In the genomic region with DNA sequence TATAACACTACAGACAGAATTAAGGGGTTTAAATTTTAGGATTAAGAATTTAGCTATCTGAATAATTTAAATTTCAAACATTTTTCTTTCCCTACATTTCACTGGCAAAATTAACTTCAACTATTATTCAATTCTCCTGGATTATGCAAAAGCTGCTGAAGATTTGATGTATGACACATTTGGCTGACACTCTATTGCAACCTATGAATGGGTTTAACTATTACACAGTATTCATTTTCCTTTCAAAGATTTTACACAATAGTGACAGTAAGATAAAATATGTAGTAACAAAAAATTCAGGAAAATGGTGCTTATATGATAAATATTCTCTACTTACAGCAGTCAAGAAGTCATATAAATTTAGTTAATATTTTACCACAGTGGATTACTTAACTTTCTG, we compare ENCODE assay signal across 27 cellular contexts.
DNase-seq lines count a peak whose midpoint lies in the region; ATAC-seq and TF ChIP-seq lines count a peak whose summit lies in the region.
"Had no signal": no experiment of that assay in that cellular context is flagged by ENCODE, and none has a peak within 500 bp of the region (broad histone marks: within the 10 kb centered on the region; RNA-seq: fewer than 3 reads in every experiment).

No MANE protein-coding gene starts in this region.

- H3K9me3 ChIP-seq in T-helper 17 cell (ENCODE audit: control insufficient read depth, low read length, poor library complexity, severe bottlenecking), result no peaks in the 10 kb centered on the region
- H3K9me3 ChIP-seq in naive thymus-derived CD4-positive, alpha-beta T cell (ENCODE audit: control insufficient read depth in 2 of 3, low read length in 3 of 3), result no peaks in the 10 kb centered on the region
- H3K9me3 ChIP-seq: BLaER1, right lobe of liver, tibial nerve had no signal

- CTCF ChIA-PET in naive thymus-derived CD4-positive, alpha-beta T cell (lab: Charles Lee), result no interaction called here
- CTCF ChIA-PET in Calu3 (lab: Charles Lee), result no interaction called here

- H3K27ac ChIP-seq in naive thymus-derived CD4-positive, alpha-beta T cell (ENCODE audit: low read depth, low read length), result peak overlapping the region; percentile 23
- H3K27ac ChIP-seq: BLaER1, neural progenitor cell, right lobe of liver, tibial nerve, VCaP had no signal

- H3K27me3 ChIP-seq in naive thymus-derived CD4-positive, alpha-beta T cell (ENCODE audit: control insufficient read depth in 2 of 2, insufficient read depth in 2 of 2, low read length in 2 of 2), result no peaks in the 10 kb centered on the region
- H3K27me3 ChIP-seq: BLaER1, neural progenitor cell, right lobe of liver, tibial nerve had no signal

- peaks cover 71% of the 10 kb centered on the region for H3K4me1 Mint-ChIP-seq in activated naive CD8-positive, alpha-beta T cell (ENCODE audit: low read depth)
- peaks cover 57% of the 10 kb centered on the region for H3K4me1 Mint-ChIP-seq in activated naive CD8-positive, alpha-beta T cell treated with anti-CD3 and anti-CD28 coated beads, Interleukin-2, amount 50 U/mL, for 24 hours
- H3K4me1 Mint-ChIP-seq in T-helper 17 cell (peaks cover 46% of the 10 kb centered on the region), Calu3 (ENCODE audit: low read depth, unreplicated experiment) (peaks cover 17% of the 10 kb centered on the region)
- H3K4me1 Mint-ChIP-seq in naive thymus-derived CD4-positive, alpha-beta T cell, result peaks cover 29 to 72% (median 63%) of the 10 kb centered on the region in 7 donors

- ATAC-seq in activated naive CD8-positive, alpha-beta T cell treated with anti-CD3 and anti-CD28 coated beads, Interleukin-2, amount 50 U/mL, for 24 hours, result no peak
- no peak for ATAC-seq in T-helper 17 cell
- ATAC-seq in naive thymus-derived CD4-positive, alpha-beta T cell, result no peak
- ATAC-seq: activated CD8-positive, alpha-beta memory T cell treated with anti-CD3 and anti-CD28 coated beads, Interleukin-2, amount 10 ng/mL, durations not matched to agents 7 days and 5 days; activated T-cell treated with anti-CD3 and anti-CD28 coated beads, Interleukin-2, amount 50 U/mL, for 72 hours; left colon; right lobe of liver had no signal

- H3K4me3 Mint-ChIP-seq in activated naive CD8-positive, alpha-beta T cell, result no peak overlapping the region
- no peak overlapping the region for H3K4me3 Mint-ChIP-seq in activated naive CD8-positive, alpha-beta T cell treated with anti-CD3 and anti-CD28 coated beads, Interleukin-2, amount 50 U/mL, for 24 hours
- H3K4me3 Mint-ChIP-seq in T-helper 17 cell (no peak overlapping the region), Calu3 (ENCODE audit: low read depth, unreplicated experiment) (no peak overlapping the region)
- H3K4me3 Mint-ChIP-seq in naive thymus-derived CD4-positive, alpha-beta T cell, result no peak overlapping the region
- H3K4me3 Mint-ChIP-seq: activated CD8-positive, alpha-beta memory T cell treated with anti-CD3 and anti-CD28 coated beads, Interleukin-2, amount 10 ng/mL, durations not matched to agents 7 days and 5 days; activated naive CD4-positive, alpha-beta T cell treated with anti-CD3 and anti-CD28 coated beads, Interleukin-2, amount 10 ng/mL, durations not matched to agents 7 days and 5 days; activated T-cell treated with anti-CD3 and anti-CD28 coated beads, Interleukin-2, amount 50 U/mL, for 72 hours; neural progenitor cell; T-helper 2 cell treated with Interferon-gamma antibody and Interleukin-4, amounts not matched to agents 5 μg/mL and 100 μg/mL, for 36 hours had no signal

- no peaks in the 10 kb centered on the region for H3K9me3 Mint-ChIP-seq in activated naive CD8-positive, alpha-beta T cell (ENCODE audit: low read depth)
- H3K9me3 Mint-ChIP-seq in activated naive CD8-positive, alpha-beta T cell treated with anti-CD3 and anti-CD28 coated beads, Interleukin-2, amount 50 U/mL, for 24 hours, result no peaks in the 10 kb centered on the region
- H3K9me3 Mint-ChIP-seq in naive thymus-derived CD4-positive, alpha-beta T cell, result peaks cover 0 to 1% (median 0%) of the 10 kb centered on the region in 11 donors
- no peaks in the 10 kb centered on the region for H3K9me3 Mint-ChIP-seq in Calu3 (ENCODE audit: low read depth, unreplicated experiment)
- H3K9me3 Mint-ChIP-seq: activated naive CD4-positive, alpha-beta T cell treated with anti-CD3 and anti-CD28 coated beads, Interleukin-2, amount 10 ng/mL, durations not matched to agents 7 days and 5 days; activated T-cell treated with anti-CD3 and anti-CD28 coated beads, Interleukin-2, amount 50 U/mL, for 72 hours; neural progenitor cell; T-helper 2 cell treated with Interferon-gamma antibody and Interleukin-4, amounts not matched to agents 5 μg/mL and 100 μg/mL, for 36 hours had no signal

- H3K27ac Mint-ChIP-seq in activated naive CD8-positive, alpha-beta T cell, result peak overlapping the region; percentile 61
- no peak overlapping the region for H3K27ac Mint-ChIP-seq in activated naive CD8-positive, alpha-beta T cell treated with anti-CD3 and anti-CD28 coated beads, Interleukin-2, amount 50 U/mL, for 24 hours
- H3K27ac Mint-ChIP-seq in T-helper 17 cell (peak overlapping the region; percentile 92), Calu3 (ENCODE audit: unreplicated experiment) (no peak overlapping the region)
- H3K27ac Mint-ChIP-seq in naive thymus-derived CD4-positive, alpha-beta T cell, result peak overlapping the region in 7 of 9 donors; percentile 1 to 84 (median 63)
- H3K27ac Mint-ChIP-seq: activated CD8-positive, alpha-beta memory T cell treated with anti-CD3 and anti-CD28 coated beads, Interleukin-2, amount 10 ng/mL, durations not matched to agents 7 days and 5 days; activated T-cell treated with anti-CD3 and anti-CD28 coated beads, Interleukin-2, amount 50 U/mL, for 72 hours; neural progenitor cell; T-helper 2 cell treated with Interferon-gamma antibody and Interleukin-4, amounts not matched to agents 5 μg/mL and 100 μg/mL, for 36 hours had no signal

- no peak overlapping the region for H3K4me3 ChIP-seq in naive thymus-derived CD4-positive, alpha-beta T cell (ENCODE audit: low read length)
- H3K4me3 ChIP-seq: BLaER1, neural progenitor cell, right lobe of liver, tibial nerve had no signal

- POLR2A ChIA-PET in naive thymus-derived CD4-positive, alpha-beta T cell (lab: Charles Lee), result no interaction called here

- peaks cover 24 to 69% (median 33%) of the 10 kb centered on the region in 3 experiments for H3K36me3 ChIP-seq in naive thymus-derived CD4-positive, alpha-beta T cell (ENCODE audit: control insufficient read depth in 2 of 3, insufficient read depth in 3 of 3, low read length in 3 of 3)

- no TSS peak for BruUV-seq in Calu3 (replicated peaks; lab: Mats Ljungman, UMichigan)

- intact Hi-C loops in naive thymus-derived CD4-positive, alpha-beta T cell (cut with micrococcal nuclease), result no loop called here
- intact Hi-C loops in Calu3 (cut with micrococcal nuclease; ENCODE audit: unreplicated experiment), result no loop called here

- no peak for TF ChIP-seq CTCF in Calu3 (IDR thresholded peaks at IDR 0.05; ENCODE audit: unreplicated experiment)

- peaks cover 16% of the 10 kb centered on the region for H3K36me3 Mint-ChIP-seq in activated naive CD8-positive, alpha-beta T cell
- peaks cover 64% of the 10 kb centered on the region for H3K36me3 Mint-ChIP-seq in activated naive CD8-positive, alpha-beta T cell treated with anti-CD3 and anti-CD28 coated beads, Interleukin-2, amount 50 U/mL, for 24 hours (ENCODE audit: low read depth)
- H3K36me3 Mint-ChIP-seq in T-helper 17 cell (ENCODE audit: low read depth), result peaks cover 8% of the 10 kb centered on the region
- peaks cover 14 to 61% (median 50%) of the 10 kb centered on the region in 5 donors for H3K36me3 Mint-ChIP-seq in naive thymus-derived CD4-positive, alpha-beta T cell
- H3K36me3 Mint-ChIP-seq in Calu3 (ENCODE audit: insufficient read depth, unreplicated experiment), result peaks cover 54% of the 10 kb centered on the region

- peaks cover 25 to 28% of the 10 kb centered on the region in 2 donors for H3K4me1 ChIP-seq in naive thymus-derived CD4-positive, alpha-beta T cell (ENCODE audit: control insufficient read depth in 2 of 2, insufficient read depth in 2 of 2, low read length in 2 of 2)
- H3K4me1 ChIP-seq: BLaER1, right lobe of liver, tibial nerve had no signal

- H3K27me3 Mint-ChIP-seq in activated naive CD8-positive, alpha-beta T cell, result no peaks in the 10 kb centered on the region
- no peaks in the 10 kb centered on the region for H3K27me3 Mint-ChIP-seq in activated naive CD8-positive, alpha-beta T cell treated with anti-CD3 and anti-CD28 coated beads, Interleukin-2, amount 50 U/mL, for 24 hours
- H3K27me3 Mint-ChIP-seq in T-helper 17 cell (no peaks in the 10 kb centered on the region), Calu3 (ENCODE audit: unreplicated experiment) (no peaks in the 10 kb centered on the region)
- no peaks in the 10 kb centered on the region for H3K27me3 Mint-ChIP-seq in naive thymus-derived CD4-positive, alpha-beta T cell
- H3K27me3 Mint-ChIP-seq: activated CD8-positive, alpha-beta memory T cell treated with anti-CD3 and anti-CD28 coated beads, Interleukin-2, amount 10 ng/mL, durations not matched to agents 7 days and 5 days; activated naive CD4-positive, alpha-beta T cell treated with anti-CD3 and anti-CD28 coated beads, Interleukin-2, amount 10 ng/mL, durations not matched to agents 7 days and 5 days had no signal

- no peak for DNase-seq in activated naive CD8-positive, alpha-beta T cell treated with anti-CD3 and anti-CD28 coated beads, Interleukin-2, amount 50 U/mL, for 24 hours
- no peak for DNase-seq in T-helper 17 cell
- no peak for DNase-seq in naive thymus-derived CD4-positive, alpha-beta T cell
- no peak for DNase-seq in Calu3
- DNase-seq in AG20443 (ENCODE audit: low spot score), result no peak
- no peak for DNase-seq in activated CD4-positive, CD25-positive, alpha-beta regulatory T cell (lab: John Stamatoyannopoulos, UW)
- DNase-seq in DMS153 treated with DMSO at 0.1 percent for 48 hours (lab: John Stamatoyannopoulos, UW; ENCODE audit: unreplicated experiment), result no peak
- DNase-seq: activated CD4-positive, alpha-beta T cell treated with anti-CD3 and anti-CD28 coated beads for 48 hours; activated CD8-positive, alpha-beta memory T cell treated with anti-CD3 and anti-CD28 coated beads, Interleukin-2, amount 10 ng/mL, durations not matched to agents 7 days and 5 days; activated naive CD4-positive, alpha-beta T cell treated with anti-CD3 and anti-CD28 coated beads, Interleukin-2, amount 10 ng/mL, durations not matched to agents 7 days and 5 days; activated T-cell treated with anti-CD3 and anti-CD28 coated beads, Interleukin-2, amount 50 U/mL, for 72 hours; aorta; hypothalamus; left colon; NCI-H146; NCI-H226; NCI-H526 treated with DMSO at 0.1 percent for 48 hours; NK-92 treated with Interleukin-12 subunit alpha and Interleukin-12 subunit beta, amount 100 ng/mL, for 24 hours; posterior cingulate gyrus; right lobe of liver; SHP77 had no signal

Comparison
In these comparisons a context has a peak if more than half of its experiments do, and no peak if none do; other contexts are left out.
1. H3K27ac Mint-ChIP-seq: peak in activated naive CD8-positive, alpha-beta T cell (single experiment), T-helper 17 cell (single experiment) and naive thymus-derived CD4-positive, alpha-beta T cell (7 of 9); none in activated naive CD8-positive, alpha-beta T cell treated with anti-CD3 and anti-CD28 coated beads, Interleukin-2, amount 50 U/mL, for 24 hours (single experiment) and Calu3 (single experiment).